ENCODE assay signal across 17 cellular contexts in the genomic region with DNA sequence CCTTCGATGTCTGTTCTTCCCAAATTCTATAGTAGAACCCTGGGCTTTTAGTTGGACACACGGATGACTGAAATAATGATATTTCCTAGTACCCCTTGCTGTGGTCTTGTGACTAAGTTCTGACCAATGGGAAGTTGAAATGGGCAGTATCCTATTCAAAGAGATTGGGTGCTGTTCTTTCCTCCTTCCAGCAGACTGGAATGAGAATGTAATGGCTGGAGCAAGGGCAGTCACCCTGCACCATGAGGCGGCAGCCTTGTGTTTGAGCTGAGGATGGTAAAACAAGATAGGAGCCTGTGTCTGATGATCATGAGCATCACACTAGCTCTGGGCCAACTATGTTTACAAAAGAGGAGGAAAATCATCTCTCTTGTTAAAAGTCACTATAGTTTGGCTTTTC. TPM values are rescaled to one million over a fixed set of nuclear protein-coding genes. Genes with fewer than 3 reads are reported as not detected.
DNase-seq lines count a peak whose midpoint lies in the region; ATAC-seq and TF ChIP-seq lines count a peak whose summit lies in the region.
"Had no signal": no experiment of that assay in that cellular context is flagged by ENCODE, and none has a peak within 500 bp of the region (broad histone marks: within the 10 kb centered on the region; RNA-seq: fewer than 3 reads in every experiment).

No MANE protein-coding gene starts in this region.

- peak overlapping the region; percentile 71 for H3K27ac Mint-ChIP-seq in activated T-cell treated with anti-CD3 and anti-CD28 coated beads, Interleukin-2, amount 50 U/mL, for 24 hours
- no peak overlapping the region for H3K27ac Mint-ChIP-seq in glutamatergic neuron (ENCODE audit: unreplicated experiment)
- H3K27ac Mint-ChIP-seq: CD4-positive, CD25-positive, alpha-beta regulatory T cell; GM23338; H9 had no signal

- no peaks in the 10 kb centered on the region for H3K9me3 ChIP-seq in RWPE2 (ENCODE audit: severe bottlenecking)

- DNase-seq in activated T-cell treated with anti-CD3 and anti-CD28 coated beads, Interleukin-2, amount 50 U/mL, for 24 hours: no peak
- no peak for DNase-seq in activated T-cell treated with anti-CD3 and anti-CD28 coated beads, Interleukin-2, amount 50 U/mL, for 1 hour
- DNase-seq in RWPE2 (ENCODE audit: low spot score) (peak; percentile 1), mesenteric fat pad (ENCODE audit: low spot score) (peak; percentile 30), glutamatergic neuron (no peak)
- DNase-seq: ACHN; Calu3; CD4-positive, CD25-positive, alpha-beta regulatory T cell; DMS 273 treated with DMSO at 0.1 percent for 48 hours; H9; KBM-7 had no signal

- H3K9me3 Mint-ChIP-seq in activated T-cell treated with anti-CD3 and anti-CD28 coated beads, Interleukin-2, amount 50 U/mL, for 24 hours: no peaks in the 10 kb centered on the region
- peaks cover 4% of the 10 kb centered on the region for H3K9me3 Mint-ChIP-seq in glutamatergic neuron (ENCODE audit: unreplicated experiment)
- H3K9me3 Mint-ChIP-seq: CD4-positive, CD25-positive, alpha-beta regulatory T cell; GM23338; H9 had no signal

- H3K4me3 ChIP-seq in RWPE2 (ENCODE audit: severe bottlenecking): no peak overlapping the region
- H3K4me3 ChIP-seq: BLaER1 treated with 17β-estradiol and CSF1 and Interleukin-3, amounts not matched to agents 10 nM and 100 nM; GM23338 had no signal

- H3K4me1 Mint-ChIP-seq in activated T-cell treated with anti-CD3 and anti-CD28 coated beads, Interleukin-2, amount 50 U/mL, for 24 hours (ENCODE audit: low read depth): peaks cover 40% of the 10 kb centered on the region
- peaks cover 18% of the 10 kb centered on the region for H3K4me1 Mint-ChIP-seq in glutamatergic neuron (ENCODE audit: low read depth, unreplicated experiment)

- peaks cover 90% of the 10 kb centered on the region for H3K36me3 Mint-ChIP-seq in activated T-cell treated with anti-CD3 and anti-CD28 coated beads, Interleukin-2, amount 50 U/mL, for 24 hours (ENCODE audit: low read depth)
- no peaks in the 10 kb centered on the region for H3K36me3 Mint-ChIP-seq in glutamatergic neuron (ENCODE audit: unreplicated experiment)

- no peak overlapping the region for H3K27ac ChIP-seq in RWPE2 (ENCODE audit: poor library complexity, severe bottlenecking)
- H3K27ac ChIP-seq: BLaER1 treated with 17β-estradiol and CSF1 and Interleukin-3, amounts not matched to agents 10 nM and 100 nM; HL-60 had no signal

- no peaks in the 10 kb centered on the region for H3K27me3 ChIP-seq in RWPE2 (ENCODE audit: insufficient read depth, poor library complexity, severe bottlenecking)
- H3K27me3 ChIP-seq: BLaER1 treated with 17β-estradiol and CSF1 and Interleukin-3, amounts not matched to agents 10 nM and 100 nM had no signal

- no peaks in the 10 kb centered on the region for H3K27me3 Mint-ChIP-seq in activated T-cell treated with anti-CD3 and anti-CD28 coated beads, Interleukin-2, amount 50 U/mL, for 24 hours
- H3K27me3 Mint-ChIP-seq in glutamatergic neuron (ENCODE audit: unreplicated experiment): peaks cover 8% of the 10 kb centered on the region
- H3K27me3 Mint-ChIP-seq: CD4-positive, CD25-positive, alpha-beta regulatory T cell had no signal

- ATAC-seq in RWPE2 (ENCODE audit: low read depth) (no peak), SK-N-SH treated with all-trans-retinoic acid at 6 μM for 48 hours (no peak), HG03439 (IDR thresholded peaks at IDR 0.05; ENCODE audit: unreplicated experiment) (no peak)
- ATAC-seq: GM23338 had no signal

- no peak for TF ChIP-seq CTCF in RWPE2 (IDR thresholded peaks at IDR 0.05; ENCODE audit: poor library complexity, severe bottlenecking)
- TF ChIP-seq CTCF in glutamatergic neuron (IDR thresholded peaks at IDR 0.05; ENCODE audit: partially characterized antibody, unreplicated experiment): no peak

- H3K4me3 Mint-ChIP-seq in activated T-cell treated with anti-CD3 and anti-CD28 coated beads, Interleukin-2, amount 50 U/mL, for 24 hours: no peak overlapping the region
- H3K4me3 Mint-ChIP-seq in glutamatergic neuron (ENCODE audit: unreplicated experiment): no peak overlapping the region
- H3K4me3 Mint-ChIP-seq: GM23338, H9 had no signal

- H3K4me1 ChIP-seq in RWPE2 (ENCODE audit: insufficient read depth, poor library complexity, severe bottlenecking): peaks cover 4% of the 10 kb centered on the region

- peaks cover 55% of the 10 kb centered on the region for H3K36me3 ChIP-seq in RWPE2 (ENCODE audit: low read depth)

TF ChIP-seq in SK-N-SH treated with all-trans-retinoic acid at 6 μM for 48 hours, 23 proteins besides CTCF, POLR2A, EP300 and RAD21:
- no peak for TF ChIP-seq CSDC2 (CRISPR knock-in tag; IDR thresholded peaks at IDR 0.05)
- TF ChIP-seq, protein P1, sequence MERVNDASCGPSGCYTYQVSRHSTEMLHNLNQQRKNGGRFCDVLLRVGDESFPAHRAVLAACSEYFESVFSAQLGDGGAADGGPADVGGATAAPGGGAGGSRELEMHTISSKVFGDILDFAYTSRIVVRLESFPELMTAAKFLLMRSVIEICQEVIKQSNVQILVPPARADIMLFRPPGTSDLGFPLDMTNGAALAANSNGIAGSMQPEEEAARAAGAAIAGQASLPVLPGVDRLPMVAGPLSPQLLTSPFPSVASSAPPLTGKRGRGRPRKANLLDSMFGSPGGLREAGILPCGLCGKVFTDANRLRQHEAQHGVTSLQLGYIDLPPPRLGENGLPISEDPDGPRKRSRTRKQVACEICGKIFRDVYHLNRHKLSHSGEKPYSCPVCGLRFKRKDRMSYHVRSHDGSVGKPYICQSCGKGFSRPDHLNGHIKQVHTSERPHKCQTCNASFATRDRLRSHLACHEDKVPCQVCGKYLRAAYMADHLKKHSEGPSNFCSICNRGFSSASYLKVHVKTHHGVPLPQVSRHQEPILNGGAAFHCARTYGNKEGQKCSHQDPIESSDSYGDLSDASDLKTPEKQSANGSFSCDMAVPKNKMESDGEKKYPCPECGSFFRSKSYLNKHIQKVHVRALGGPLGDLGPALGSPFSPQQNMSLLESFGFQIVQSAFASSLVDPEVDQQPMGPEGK (CRISPR knock-in tag; IDR thresholded peaks at IDR 0.05; ENCODE audit: borderline replicate concordance): no peak
- no peak for TF ChIP-seq PPARA (CRISPR knock-in tag; IDR thresholded peaks at IDR 0.05; ENCODE audit: borderline replicate concordance)
- TF ChIP-seq ZFP30 (CRISPR knock-in tag; IDR thresholded peaks at IDR 0.05): no peak
- no peak for TF ChIP-seq GLIS3 (CRISPR knock-in tag; IDR thresholded peaks at IDR 0.05)
- TF ChIP-seq TOX (CRISPR knock-in tag; IDR thresholded peaks at IDR 0.05; ENCODE audit: borderline replicate concordance): no peak
- no peak for TF ChIP-seq ZC3H10 (CRISPR knock-in tag; IDR thresholded peaks at IDR 0.05)

RNA-seq across cellular contexts. Expression of a gene that starts 5.1 kb away (rescaled TPM):
- 103 TPM for total RNA-seq in mesenteric fat pad
- total RNA-seq in glutamatergic neuron (ENCODE audit: unreplicated experiment): 79.4 TPM

RNA-seq across cellular contexts. Expression of a gene that starts 17.9 kb away (rescaled TPM):
- total RNA-seq in mesenteric fat pad: not detected
- total RNA-seq in glutamatergic neuron (ENCODE audit: unreplicated experiment): not detected
- total RNA-seq: Calu3; CD4-positive, CD25-positive, alpha-beta regulatory T cell; Daoy had no signal

RNA-seq across cellular contexts. Expression of a gene that starts 34.7 kb away (rescaled TPM):
- total RNA-seq in mesenteric fat pad: 46.8 TPM
- 111 TPM for total RNA-seq in glutamatergic neuron (ENCODE audit: unreplicated experiment)

RNA-seq across cellular contexts. Expression of a gene that starts 52.5 kb away (rescaled TPM):
- total RNA-seq in mesenteric fat pad (128 TPM), glutamatergic neuron (ENCODE audit: unreplicated experiment) (161 TPM)

Comparison
In these comparisons a context has a peak if more than half of its experiments do, and no peak if none do; other contexts are left out.
1. DNase-seq: peak in RWPE2 (single experiment) and mesenteric fat pad (single experiment); none in activated T-cell treated with anti-CD3 and anti-CD28 coated beads, Interleukin-2, amount 50 U/mL, for 24 hours (single experiment), activated T-cell treated with anti-CD3 and anti-CD28 coated beads, Interleukin-2, amount 50 U/mL, for 1 hour (single experiment) and glutamatergic neuron (single experiment).